In genomic region chr1:184163674-184164470, GRCh38 we compare ENCODE assay signal across 8 cellular contexts.
DNase-seq lines count a peak whose midpoint lies in the region; ATAC-seq and TF ChIP-seq lines count a peak whose summit lies in the region.

No MANE protein-coding gene starts in this region.

- H3K27ac ChIP-seq in SK-N-SH (ENCODE audit: low read depth in 2 of 2, low read length in 1 of 2) = peak overlapping the region; percentile 53 to 66; a peak in 2 of 4 replicates
- no peak overlapping the region for H3K27ac ChIP-seq in lung (ENCODE audit: low read depth in 1 of 2, low read length in 1 of 2)
- no peak overlapping the region for H3K27ac ChIP-seq in tibial artery

- intact Hi-C loops in tibial artery (cut with DNase I; ENCODE audit: low total_unique reads) = no loop called here

- H4K20me1 ChIP-seq in SK-N-SH (ENCODE audit: insufficient read depth) = no peaks in the 10 kb centered on the region

- CTCF ChIA-PET in SK-N-SH (lab: Yijun Ruan, JAX) = interaction anchor here (0.8 kb wide), 1 partner anchor 88 kb away, joined by 3 read pairs; no protein-coding TSS in a partner anchor

- H3K9me3 ChIP-seq in SK-N-SH (no peaks in the 10 kb centered on the region), lung (ENCODE audit: control insufficient read depth in 2 of 2, insufficient read depth in 1 of 2, low read length in 1 of 2) (peaks cover 0 to 3% of the 10 kb centered on the region in 2 donors), tibial artery (no peaks in the 10 kb centered on the region)

- TF ChIP-seq CTCF in SK-N-SH (IDR thresholded peaks at IDR 0.05) = no peak
- no peak for TF ChIP-seq CTCF in lung (IDR thresholded peaks at IDR 0.05; ENCODE audit: control extremely low read depth, extremely low read depth)
- no peak for TF ChIP-seq CTCF in tibial artery (IDR thresholded peaks at IDR 0.05)

- H3K36me3 ChIP-seq in SK-N-SH (replicated peaks in 1 of 2; ENCODE audit: control insufficient read depth in 1 of 2, insufficient read depth in 2 of 2, low read length in 1 of 2) (no peaks in the 10 kb centered on the region), lung (ENCODE audit: control insufficient read depth in 2 of 2, insufficient read depth in 2 of 2, low read length in 2 of 2) (no peaks in the 10 kb centered on the region), tibial artery (no peaks in the 10 kb centered on the region)

- 84% methylated on average over 3 of the region's 3 CpGs for WGBS in SK-N-SH (ENCODE audit: low lambda C conversion rate)
- WGBS in lung, 2 donors = 67 to 76% methylated on average over 3 of the region's 3 CpGs

- no peaks in the 10 kb centered on the region for H3K27me3 ChIP-seq in SK-N-SH (ENCODE audit: insufficient read depth)
- H3K27me3 ChIP-seq in lung (ENCODE audit: control insufficient read depth, insufficient read depth) = no peaks in the 10 kb centered on the region
- H3K27me3 ChIP-seq in tibial artery = no peaks in the 10 kb centered on the region

- TF ChIP-seq RAD21 in SK-N-SH (IDR thresholded peaks at IDR 0.05; ENCODE audit: low read length) = no peak

- no peak overlapping the region for H3K9ac ChIP-seq in SK-N-SH

- no peak overlapping the region for H3K4me2 ChIP-seq in SK-N-SH

- no peak overlapping the region for H2AFZ ChIP-seq in SK-N-SH (ENCODE audit: low read depth)

- TF ChIP-seq EP300 in SK-N-SH (IDR thresholded peaks at IDR 0.05; ENCODE audit: borderline replicate concordance in 1 of 2, low read depth in 1 of 2, low read length in 1 of 2) = peak in 1 of 2 experiments; percentile 61; a peak in 1 of 4 replicates

- DNase-seq in SIG-M5 treated with dmso at 0.1 percent for 504 hours (lab: John Stamatoyannopoulos, UW; ENCODE audit: unreplicated experiment) = peak; percentile 57
- DNase-seq in SIG-M5 (lab: John Stamatoyannopoulos, UW) = no peak
- DNase-seq in SK-N-SH = no peak
- no peak for DNase-seq in lung (ENCODE audit: low spot score)
- no peak for DNase-seq in NCI-H2029 treated with DMSO at 0.1 percent for 48 hours (lab: John Stamatoyannopoulos, UW)
- no peak for DNase-seq in activated T-cell treated with anti-CD3 and anti-CD28 coated beads, Interleukin-2, amount 50 U/mL, for 1 hour
- DNase-seq in tibial artery = no peak

- H3K4me3 ChIP-seq in SK-N-SH (ENCODE audit: low read depth in 2 of 2, low read length in 1 of 2) (no peak overlapping the region), lung (no peak overlapping the region), tibial artery (no peak overlapping the region)

- H3K9me2 ChIP-seq in SK-N-SH = no peaks in the 10 kb centered on the region

- H3K4me1 ChIP-seq in SK-N-SH (ENCODE audit: control insufficient read depth in 1 of 2, insufficient read depth in 2 of 2, low read depth in 1 of 2, low read length in 1 of 2) (peaks cover 8 to 26% of the 10 kb centered on the region in 2 experiments; a peak in 3 of 4 replicates), lung (ENCODE audit: control insufficient read depth in 2 of 2, insufficient read depth in 2 of 2, low read length in 2 of 2) (peaks cover 7 to 16% of the 10 kb centered on the region in 2 donors), tibial artery (peaks cover 0 to 18% (median 0%) of the 10 kb centered on the region in 4 donors)

- no peaks in the 10 kb centered on the region for H3K79me2 ChIP-seq in SK-N-SH (ENCODE audit: insufficient read depth)

- POLR2A ChIA-PET in SK-N-SH (lab: Yijun Ruan, JAX) = no interaction called here

- peaks cover 37% of the 10 kb centered on the region for H3F3A ChIP-seq in SK-N-SH (replicated peaks; ENCODE audit: insufficient read depth)

- ATAC-seq in HG02938 (IDR thresholded peaks at IDR 0.05; ENCODE audit: unreplicated experiment) (peak; percentile 88), lung (ENCODE audit: insufficient read depth, low FRiP score) (peak; percentile 35)

TF ChIP-seq in SK-N-SH, 30 proteins besides CTCF, POLR2A, EP300 and RAD21:
- no peak for TF ChIP-seq ZBTB33 (IDR thresholded peaks at IDR 0.05; ENCODE audit: borderline replicate concordance, low read depth)
- peak; percentile 56; the same call in 1 of the 2 replicates for TF ChIP-seq TCF12 (IDR thresholded peaks at IDR 0.05)
- no peak for TF ChIP-seq FOXM1 (IDR thresholded peaks at IDR 0.05; ENCODE audit: low read depth)
- no peak for TF ChIP-seq POLR2AphosphoS5 (IDR thresholded peaks at IDR 0.05; ENCODE audit: low read depth, low read length)
- TF ChIP-seq, protein P1, sequence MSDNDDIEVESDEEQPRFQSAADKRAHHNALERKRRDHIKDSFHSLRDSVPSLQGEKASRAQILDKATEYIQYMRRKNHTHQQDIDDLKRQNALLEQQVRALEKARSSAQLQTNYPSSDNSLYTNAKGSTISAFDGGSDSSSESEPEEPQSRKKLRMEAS (IDR thresholded peaks at IDR 0.05; ENCODE audit: low read depth) = peak; percentile 62; the same call in 1 of the 2 replicates
- 0 out of 2 replicates have a peak, but pooled peaks have one; percentile 8 for TF ChIP-seq MEF2A (IDR thresholded peaks at IDR 0.05; ENCODE audit: borderline replicate concordance, low read depth)
- TF ChIP-seq EZH2phosphoT487 (IDR thresholded peaks at IDR 0.05; ENCODE audit: borderline replicate concordance, low read depth) = no peak
- TF ChIP-seq, protein P2, sequence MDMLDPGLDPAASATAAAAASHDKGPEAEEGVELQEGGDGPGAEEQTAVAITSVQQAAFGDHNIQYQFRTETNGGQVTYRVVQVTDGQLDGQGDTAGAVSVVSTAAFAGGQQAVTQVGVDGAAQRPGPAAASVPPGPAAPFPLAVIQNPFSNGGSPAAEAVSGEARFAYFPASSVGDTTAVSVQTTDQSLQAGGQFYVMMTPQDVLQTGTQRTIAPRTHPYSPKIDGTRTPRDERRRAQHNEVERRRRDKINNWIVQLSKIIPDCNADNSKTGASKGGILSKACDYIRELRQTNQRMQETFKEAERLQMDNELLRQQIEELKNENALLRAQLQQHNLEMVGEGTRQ (IDR thresholded peaks at IDR 0.05; ENCODE audit: borderline replicate concordance, low read depth, low read length) = no peak
- TF ChIP-seq ELF1 (IDR thresholded peaks at IDR 0.05) = no peak
- peak; percentile 50; the same call in 1 of the 2 replicates for TF ChIP-seq TEAD4 (IDR thresholded peaks at IDR 0.05; ENCODE audit: borderline replicate concordance, insufficient read depth)
- no peak for TF ChIP-seq USF1 (IDR thresholded peaks at IDR 0.05; ENCODE audit: borderline replicate concordance, low read depth)
- TF ChIP-seq RXRA (IDR thresholded peaks at IDR 0.05; ENCODE audit: borderline replicate concordance, low read depth) = peak; percentile 56; the same call in 1 of the 2 replicates
- TF ChIP-seq FOSL2 (IDR thresholded peaks at IDR 0.05; ENCODE audit: borderline replicate concordance, low read depth) = peak; percentile 80
- peak; percentile 96 for TF ChIP-seq PBX3 (IDR thresholded peaks at IDR 0.05)
- TF ChIP-seq NRF1 (IDR thresholded peaks at IDR 0.05; ENCODE audit: low read depth, low read length) = no peak
- TF ChIP-seq NFIC (IDR thresholded peaks at IDR 0.05; ENCODE audit: borderline replicate concordance) = peak; percentile 80
- TF ChIP-seq JUND (IDR thresholded peaks at IDR 0.05) = peak; percentile 93

Comparison
In these comparisons a context has a peak if more than half of its experiments do, and no peak if none do; other contexts are left out.
1. H3K27ac ChIP-seq: peak in SK-N-SH (2 of 2); none in lung (0 of 2) and tibial artery (0 of 2).